Comparison of ENCODE assay signal across 8 cellular contexts in the genomic region with DNA sequence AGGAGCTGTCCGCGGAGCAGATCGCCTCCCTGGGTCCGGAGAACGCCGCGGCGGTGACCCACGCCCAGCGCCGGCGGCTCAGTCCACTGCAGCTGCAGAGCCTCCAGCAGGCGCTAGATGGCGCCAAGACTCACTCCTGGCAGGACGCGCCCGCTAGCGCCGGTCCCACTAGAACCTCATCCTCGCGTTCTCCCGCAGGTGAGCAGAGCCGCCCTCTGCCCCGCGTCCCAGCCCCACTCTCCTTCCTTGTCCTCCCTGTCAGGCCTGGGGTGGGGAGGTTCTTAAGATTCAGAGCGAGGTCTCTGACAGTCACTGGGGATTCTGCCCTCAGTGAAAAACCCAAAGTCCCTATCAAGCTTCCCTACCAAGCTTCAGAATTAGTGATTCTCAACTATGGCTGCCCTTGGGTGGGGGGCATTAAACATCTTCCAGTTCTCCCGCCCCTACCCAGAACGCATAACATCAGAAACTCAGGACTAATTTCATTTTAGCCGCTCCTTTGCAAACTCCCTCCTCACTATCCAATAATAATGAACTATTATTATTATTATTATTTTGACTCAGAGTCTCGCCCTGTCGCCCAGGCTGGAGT.
A peak's percentile ranks its signal among the peaks of the same experiment; 100 is the strongest.
DNase-seq lines count a peak whose midpoint lies in the region; ATAC-seq, FAIRE-seq and TF ChIP-seq lines count a peak whose summit lies in the region.
"Not testable (repeated sequence)": the region's sequence is repeated elsewhere in the genome, so short reads cannot be mapped to it uniquely, and the experiment has no call there.

No MANE protein-coding gene starts in this region.

- not testable (repeated sequence) for H2AK5ac ChIP-seq in IMR-90 (ENCODE audit: low read depth, low read length)

- H3K4me1 Mint-ChIP-seq in GM23338; activated T-helper 17 cell treated with anti-CD3 and anti-CD28 coated beads, Interleukin-2, amount 50 U/mL, for 72 hours: not testable (repeated sequence)

- not testable (repeated sequence) for BruUV-seq in IMR-90 (replicated peaks; lab: Mats Ljungman, UMichigan)

- WGBS in IMR-90 (ENCODE audit: extremely low coverage in 2 of 2, insufficient read length in 1 of 2), 2 experiments, result no CpG with 5 or more reads among the region's 31 CpGs
- WGBS in psoas muscle, 3 donors, result 61 to 69% (median 67%) methylated on average over 3 of the region's 31 CpGs

- intact Hi-C loops in IMR-90 (cut with micrococcal nuclease); left cardiac atrium (cut with DNase I); psoas muscle (cut with DNase I): not testable (repeated sequence)

- not testable (repeated sequence) for TF ChIP-seq POLR2A in GM12891 (IDR thresholded peaks at IDR 0.05; ENCODE audit: low read depth, low read length); IMR-90 (IDR thresholded peaks at IDR 0.05; ENCODE audit: low read depth, low read length)

- H3K27ac Mint-ChIP-seq in GM23338; activated T-helper 17 cell treated with anti-CD3 and anti-CD28 coated beads, Interleukin-2, amount 50 U/mL, for 72 hours: not testable (repeated sequence)

- peak; percentile 90 for FAIRE-seq in GM12891 (lab: Jason Lieb, UNC)

- not testable (repeated sequence) for H3K4me3 Mint-ChIP-seq in GM23338; activated T-helper 17 cell treated with anti-CD3 and anti-CD28 coated beads, Interleukin-2, amount 50 U/mL, for 72 hours

- not testable (repeated sequence) for H3K27me3 Mint-ChIP-seq in GM23338 (ENCODE audit: insufficient read depth, low read depth, poor library complexity); activated T-helper 17 cell treated with anti-CD3 and anti-CD28 coated beads, Interleukin-2, amount 50 U/mL, for 72 hours

- H4K5ac ChIP-seq in IMR-90 (ENCODE audit: low read depth, low read length), result not testable (repeated sequence)

- H3K27me3 ChIP-seq in GM23338 (ENCODE audit: insufficient read depth); IMR-90 (ENCODE audit: control insufficient read depth, insufficient read depth, low read length); psoas muscle (ENCODE audit: insufficient read depth in 3 of 3, low read length in 2 of 3): not testable (repeated sequence)

- ATAC-seq in GM19395 (IDR thresholded peaks at IDR 0.05; ENCODE audit: unreplicated experiment), result peak; percentile 62
- peak; percentile 94 for ATAC-seq in GM23338
- ATAC-seq in HG03045 (IDR thresholded peaks at IDR 0.05; ENCODE audit: unreplicated experiment), result peak; percentile 77
- peak; percentile 100 for ATAC-seq in IMR-90 (ENCODE audit: low read depth)
- ATAC-seq in activated T-helper 17 cell treated with anti-CD3 and anti-CD28 coated beads, Interleukin-2, amount 50 U/mL, for 72 hours (replicated peaks), result peak; percentile 89
- peak; percentile 95 to 97 for ATAC-seq in left cardiac atrium
- peak; percentile 83 to 98 (median 94) for ATAC-seq in psoas muscle

- in situ Hi-C loops in IMR-90 (cut with MboI; ENCODE audit: low sequenced_read_pairs), result not testable (repeated sequence)

- H2AK9ac ChIP-seq in IMR-90 (replicated peaks; ENCODE audit: low read depth, low read length, poor library complexity), result not testable (repeated sequence)

- dilution Hi-C loops in IMR-90 (cut with HindIII; ENCODE audit: low sequenced_read_pairs, unreplicated experiment), result not testable (repeated sequence)

- not testable (repeated sequence) for H2BK120ac ChIP-seq in IMR-90 (ENCODE audit: low read depth, low read length)

- POLR2A ChIA-PET in IMR-90 (lab: Charles Lee; ENCODE audit: unreplicated experiment), result not testable (repeated sequence)

- not testable (repeated sequence) for H3K4me3 ChIP-seq in GM23338; IMR-90 (ENCODE audit: insufficient read depth, low read depth, low read length); psoas muscle

- not testable (repeated sequence) for TF ChIP-seq CTCF in GM23338 (conservative IDR thresholded peaks at IDR 0.05; ENCODE audit: low read depth in 2 of 2); IMR-90 (conservative IDR thresholded peaks at IDR 0.05; ENCODE audit: low read depth, low read length); psoas muscle (IDR thresholded peaks at IDR 0.05)

- TF ChIP-seq RAD21 in IMR-90 (IDR thresholded peaks at IDR 0.05; ENCODE audit: low read length), result not testable (repeated sequence)

- H3K4me2 ChIP-seq in GM23338; IMR-90 (ENCODE audit: low read depth, low read length): not testable (repeated sequence)

- not testable (repeated sequence) for H3F3A ChIP-seq in GM23338 (replicated peaks; ENCODE audit: low read depth)

- not testable (repeated sequence) for H3K9me2 ChIP-seq in GM23338 (ENCODE audit: insufficient read depth)

- H2BK20ac ChIP-seq in IMR-90 (ENCODE audit: low read depth, low read length), result not testable (repeated sequence)

- not testable (repeated sequence) for H3K23ac ChIP-seq in IMR-90 (ENCODE audit: low read depth, low read length)

- H3K4me1 ChIP-seq in GM23338 (ENCODE audit: insufficient read depth); IMR-90 (ENCODE audit: control insufficient read depth, insufficient read depth, low read length); psoas muscle: not testable (repeated sequence)

- DNase-seq in GM12891 (ENCODE audit: insufficient read length, low spot score); GM23338 (ENCODE audit: low spot score); IMR-90; left cardiac atrium; psoas muscle: not testable (repeated sequence)

- H4K91ac ChIP-seq in IMR-90 (ENCODE audit: insufficient read depth, low read depth, low read length), result not testable (repeated sequence)

- CTCF ChIA-PET in IMR-90 (lab: Yijun Ruan, JAX), result not testable (repeated sequence)

- H2AFZ ChIP-seq in GM23338; IMR-90 (replicated peaks; ENCODE audit: low read length, poor library complexity): not testable (repeated sequence)

- not testable (repeated sequence) for H2BK15ac ChIP-seq in IMR-90 (ENCODE audit: low read depth, low read length)

- H3K36me3 Mint-ChIP-seq in GM23338 (ENCODE audit: low read depth); activated T-helper 17 cell treated with anti-CD3 and anti-CD28 coated beads, Interleukin-2, amount 50 U/mL, for 72 hours (ENCODE audit: low read depth): not testable (repeated sequence)

- not testable (repeated sequence) for H3K9me3 ChIP-seq in IMR-90 (ENCODE audit: control insufficient read depth, insufficient read depth, low read length); psoas muscle

- not testable (repeated sequence) for H2BK5ac ChIP-seq in IMR-90 (ENCODE audit: low read depth, low read length, poor library complexity, severe bottlenecking)

- not testable (repeated sequence) for H3K56ac ChIP-seq in IMR-90 (ENCODE audit: extremely low read depth, insufficient read depth, low read length)

- H4K8ac ChIP-seq in IMR-90 (ENCODE audit: low read depth in 2 of 2, low read length in 2 of 2), result not testable (repeated sequence)

- not testable (repeated sequence) for H3K36me3 ChIP-seq in GM23338 (ENCODE audit: insufficient read depth); IMR-90 (ENCODE audit: control insufficient read depth, insufficient read depth, low read length); psoas muscle (ENCODE audit: insufficient read depth in 1 of 2, low read depth in 1 of 2)

- not testable (repeated sequence) for H3K9me1 ChIP-seq in IMR-90 (ENCODE audit: insufficient read depth, low read length)

- not testable (repeated sequence) for H3K4ac ChIP-seq in IMR-90 (ENCODE audit: low read depth, low read length)

- H3K18ac ChIP-seq in IMR-90 (ENCODE audit: low read depth, low read length), result not testable (repeated sequence)

- not testable (repeated sequence) for H3K27ac ChIP-seq in GM23338 (ENCODE audit: low read depth); IMR-90 (ENCODE audit: insufficient read depth, low read length); psoas muscle

- H4K20me1 ChIP-seq in GM23338 (replicated peaks; ENCODE audit: insufficient read depth); IMR-90 (ENCODE audit: insufficient read depth, low read length): not testable (repeated sequence)

- not testable (repeated sequence) for H3K79me1 ChIP-seq in IMR-90 (ENCODE audit: low read depth in 1 of 2, low read length in 2 of 2)

- not testable (repeated sequence) for H3K14ac ChIP-seq in IMR-90 (replicated peaks; ENCODE audit: low read depth, low read length)

- not testable (repeated sequence) for H3K9ac ChIP-seq in IMR-90 (ENCODE audit: low read depth, low read length)

- not testable (repeated sequence) for H3K9me3 Mint-ChIP-seq in GM23338; activated T-helper 17 cell treated with anti-CD3 and anti-CD28 coated beads, Interleukin-2, amount 50 U/mL, for 72 hours

- H3K79me2 ChIP-seq in GM23338 (replicated peaks; ENCODE audit: insufficient read depth), result not testable (repeated sequence)
